ENCODE assay signal across 21 cellular contexts in the genomic region with DNA sequence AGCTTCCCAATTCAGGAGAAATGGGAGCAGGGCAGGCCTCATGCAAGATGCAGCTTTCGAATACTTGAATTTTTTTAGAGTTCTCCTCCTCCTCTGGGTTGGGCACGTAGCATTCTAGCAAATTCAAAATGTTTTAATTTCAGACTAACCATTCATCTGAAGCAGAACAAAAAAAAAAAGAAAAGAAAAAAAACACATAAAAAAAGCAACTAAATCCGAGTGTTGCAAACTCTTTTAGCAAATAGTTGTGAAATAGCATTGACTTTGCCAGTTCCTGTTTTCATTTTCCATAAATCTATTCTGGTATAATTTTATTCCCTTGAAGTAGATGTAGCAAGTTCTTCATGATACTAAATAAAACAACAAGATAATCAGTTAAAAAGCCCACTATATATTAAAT.
A peak's percentile ranks its signal among the peaks of the same experiment; 100 is the strongest.
DNase-seq lines count a peak whose midpoint lies in the region; ATAC-seq and TF ChIP-seq lines count a peak whose summit lies in the region.
"Had no signal": no experiment of that assay in that cellular context is flagged by ENCODE, and none has a peak within 500 bp of the region (broad histone marks: within the 10 kb centered on the region; RNA-seq: fewer than 3 reads in every experiment).

No MANE protein-coding gene starts in this region.

- DNase-seq in GM04504 (ENCODE audit: low read depth) = peak; percentile 17
- DNase-seq in PC-3 = no peak
- peak; percentile 23 for DNase-seq in fibroblast of pulmonary artery (ENCODE audit: low read depth)
- DNase-seq in suprapubic skin (ENCODE audit: low spot score in 2 of 2) = no peak
- no peak for DNase-seq in activated CD4-positive, CD25-positive, alpha-beta regulatory T cell (lab: John Stamatoyannopoulos, UW)
- DNase-seq in naive thymus-derived CD8-positive, alpha-beta T cell = no peak
- DNase-seq: activated CD4-positive, alpha-beta memory T cell treated with anti-CD3 and anti-CD28 coated beads for 36 hours; activated T-cell treated with anti-CD3 and anti-CD28 coated beads, Interleukin-2, amount 50 U/mL, for 48 hours; effector CD4-positive, alpha-beta T cell; GDM1; natural killer cell; NCI-H2029 treated with DMSO at 0.1 percent for 48 hours; NCI-H510A treated with DMSO at 0.1 percent for 48 hours; psoas muscle had no signal

- H3K79me2 ChIP-seq in PC-3 (ENCODE audit: low read length) = no peaks in the 10 kb centered on the region

- H3K4me1 Mint-ChIP-seq in naive thymus-derived CD8-positive, alpha-beta T cell = peaks cover 0 to 3% (median 0%) of the 10 kb centered on the region in 4 donors
- H3K4me1 Mint-ChIP-seq: B cell, natural killer cell had no signal

- H3K4me3 Mint-ChIP-seq in naive thymus-derived CD8-positive, alpha-beta T cell = no peak overlapping the region
- H3K4me3 Mint-ChIP-seq: activated CD4-positive, alpha-beta memory T cell treated with anti-CD3 and anti-CD28 coated beads for 36 hours; activated naive CD8-positive, alpha-beta T cell; B cell; natural killer cell; stimulated activated naive CD8-positive, alpha-beta T cell treated with anti-CD3 and anti-CD28 coated beads, Interleukin-15, Interleukin-2, amounts not matched to agents 100 ng/mL and 50 ng/mL, for 24 hours had no signal

- no peak overlapping the region for H3K27ac Mint-ChIP-seq in naive thymus-derived CD8-positive, alpha-beta T cell
- H3K27ac Mint-ChIP-seq: activated CD4-positive, alpha-beta memory T cell treated with anti-CD3 and anti-CD28 coated beads for 36 hours; activated naive CD8-positive, alpha-beta T cell; B cell; natural killer cell; stimulated activated naive CD8-positive, alpha-beta T cell treated with anti-CD3 and anti-CD28 coated beads, Interleukin-15, Interleukin-2, amounts not matched to agents 100 ng/mL and 50 ng/mL, for 24 hours had no signal

- H3K27me3 Mint-ChIP-seq in naive thymus-derived CD8-positive, alpha-beta T cell = peaks cover 0 to 3% (median 0%) of the 10 kb centered on the region in 5 donors
- H3K27me3 Mint-ChIP-seq: activated CD4-positive, alpha-beta memory T cell treated with anti-CD3 and anti-CD28 coated beads for 36 hours; B cell; stimulated activated naive CD8-positive, alpha-beta T cell treated with anti-CD3 and anti-CD28 coated beads, Interleukin-15, Interleukin-2, amounts not matched to agents 100 ng/mL and 50 ng/mL, for 24 hours had no signal

- H2AFZ ChIP-seq in PC-3 (ENCODE audit: low read length) = no peak overlapping the region
- H2AFZ ChIP-seq: PC-9 had no signal

- CTCF ChIA-PET in PC-3 (lab: Charles Lee) = no interaction called here

- H3K4me1 ChIP-seq in PC-3 (ENCODE audit: insufficient read depth, low read length) = peaks cover 12% of the 10 kb centered on the region
- H3K4me1 ChIP-seq in suprapubic skin = peaks cover 12% of the 10 kb centered on the region
- H3K4me1 ChIP-seq: psoas muscle had no signal

- intact Hi-C loops in PC-3 (cut with micrococcal nuclease) = loop anchor here (1.0 to 10.0 kb wide), 2 partner anchors 364 to 424 kb away; a partner anchor contains a TSS

- H3K9me2 ChIP-seq in PC-3 (replicated peaks; ENCODE audit: low read length) = no peaks in the 10 kb centered on the region

- H3K36me3 Mint-ChIP-seq in naive thymus-derived CD8-positive, alpha-beta T cell = peaks cover 0 to 3% (median 0%) of the 10 kb centered on the region in 3 donors
- H3K36me3 Mint-ChIP-seq: activated CD4-positive, alpha-beta memory T cell treated with anti-CD3 and anti-CD28 coated beads for 36 hours; activated naive CD8-positive, alpha-beta T cell; natural killer cell had no signal

- H3K27me3 ChIP-seq in PC-3 (ENCODE audit: low read length) (no peaks in the 10 kb centered on the region), suprapubic skin (no peaks in the 10 kb centered on the region)

- no peak overlapping the region for H3K9ac ChIP-seq in PC-3 (ENCODE audit: low read length)

- H3K4me3 ChIP-seq in PC-3 (ENCODE audit: low read length) (no peak overlapping the region), fibroblast of pulmonary artery (replicated peaks; ENCODE audit: low read depth, low read length) (no peak overlapping the region), suprapubic skin (no peak overlapping the region)
- H3K4me3 ChIP-seq: HAP-1, PC-9, psoas muscle had no signal

- no peak for ATAC-seq in PC-3
- ATAC-seq in naive thymus-derived CD8-positive, alpha-beta T cell = no peak
- no peak for ATAC-seq in GM21576 (IDR thresholded peaks at IDR 0.05; ENCODE audit: unreplicated experiment)
- ATAC-seq: natural killer cell, SK-N-SH treated with all-trans-retinoic acid at 6 μM for 48 hours had no signal

- H3K9me3 Mint-ChIP-seq in naive thymus-derived CD8-positive, alpha-beta T cell = peaks cover 0 to 8% (median 5%) of the 10 kb centered on the region in 9 donors

- H3K27ac ChIP-seq in PC-3 (ENCODE audit: low read length) (no peak overlapping the region), suprapubic skin (peak overlapping the region; percentile 47)
- H3K27ac ChIP-seq: PC-9, psoas muscle had no signal

- TF ChIP-seq CTCF in PC-3 (conservative IDR thresholded peaks at IDR 0.05; ENCODE audit: low read depth, low read length) = no peak
- no peak for TF ChIP-seq CTCF in fibroblast of pulmonary artery (IDR thresholded peaks at IDR 0.05; ENCODE audit: low read length, missing control alignments)
- no peak for TF ChIP-seq CTCF in suprapubic skin (IDR thresholded peaks at IDR 0.05)

- TF ChIP-seq EP300 in suprapubic skin (IDR thresholded peaks at IDR 0.05) = no peak

- no peaks in the 10 kb centered on the region for H4K20me1 ChIP-seq in PC-3 (ENCODE audit: low read length)

- 0 out of 2 replicates have a peak overlapping the region, but pooled peaks have one; percentile 15 for H3K4me2 ChIP-seq in PC-3 (ENCODE audit: low read length)
- H3K4me2 ChIP-seq: PC-9 had no signal

- BruUV-seq in PC-3 (replicated peaks; lab: Mats Ljungman, UMichigan) = no TSS peak

- 36% methylated on average over 3 of the region's 3 CpGs for WGBS in suprapubic skin

- H3K9me3 ChIP-seq in PC-3 (ENCODE audit: low read length) (no peaks in the 10 kb centered on the region), suprapubic skin (no peaks in the 10 kb centered on the region)
- H3K9me3 ChIP-seq: HAP-1, psoas muscle had no signal

- no peaks in the 10 kb centered on the region for H3F3A ChIP-seq in PC-3 (ENCODE audit: low read length, unreplicated experiment)

- POLR2A ChIA-PET in PC-3 (lab: Charles Lee; ENCODE audit: unreplicated experiment) = no interaction called here
- POLR2A ChIA-PET in naive thymus-derived CD8-positive, alpha-beta T cell (lab: Charles Lee) = no interaction called here

- no peak for TF ChIP-seq POLR2A in suprapubic skin (IDR thresholded peaks at IDR 0.05)

- H3K36me3 ChIP-seq in PC-3 (ENCODE audit: low read depth, low read length) (no peaks in the 10 kb centered on the region), suprapubic skin (no peaks in the 10 kb centered on the region)
- H3K36me3 ChIP-seq: HAP-1 had no signal

Comparison
In these comparisons a context has a peak if more than half of its experiments do, and no peak if none do; other contexts are left out.
1. DNase-seq: peak in GM04504 (single experiment) and fibroblast of pulmonary artery (single experiment); none in PC-3 (single experiment), suprapubic skin (0 of 2), activated CD4-positive, CD25-positive, alpha-beta regulatory T cell (0 of 4) and naive thymus-derived CD8-positive, alpha-beta T cell (0 of 10).